1 cellular context compared by ENCODE assay signal in genomic region chr6:33416386-33417126, GRCh38.
TF ChIP-seq lines count a peak whose summit lies in the region.

No MANE protein-coding gene starts in this region.

TF ChIP-seq in GM23338, 12 proteins besides CTCF, POLR2A, EP300 and RAD21 (continued from another document):
- TF ChIP-seq ZNF462 (CRISPR knock-in tag; IDR thresholded peaks at IDR 0.05), result no peak
- TF ChIP-seq EZH2 (IDR thresholded peaks at IDR 0.05; ENCODE audit: low read depth, unreplicated experiment), result no peak
- no peak for TF ChIP-seq EZH2phosphoT487 (IDR thresholded peaks at IDR 0.05; ENCODE audit: unreplicated experiment)
